Comparison of ENCODE assay signal across 24 cellular contexts in the genomic region with DNA sequence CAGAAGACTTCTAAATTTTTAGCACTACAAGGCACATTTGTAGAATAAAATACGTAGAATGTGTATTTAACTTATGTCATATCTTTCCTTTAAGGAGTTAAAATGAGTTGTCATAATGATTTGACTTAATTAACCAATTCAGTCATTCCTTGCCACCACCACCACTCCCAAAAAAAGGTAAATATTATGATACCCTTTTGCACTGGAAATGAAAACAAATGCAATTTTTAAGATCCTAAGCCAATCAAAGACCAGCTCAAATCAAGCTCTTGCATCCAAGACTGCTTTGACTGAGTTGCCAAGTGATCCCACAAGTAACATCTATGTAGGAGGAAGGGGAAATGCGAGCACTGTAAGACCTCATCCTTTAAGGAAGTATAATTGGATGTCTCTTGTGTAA.
"Had no signal": no experiment of that assay in that cellular context is flagged by ENCODE, and none has a peak within 500 bp of the region (broad histone marks: within the 10 kb centered on the region; RNA-seq: fewer than 3 reads in every experiment).

No MANE protein-coding gene starts in this region.

- H3K4me3 ChIP-seq: heart right ventricle, hepatocyte, left lung, lower lobe of right lung, neural progenitor cell, ovary, right atrium auricular region, skin epidermis, stomach, tibial nerve, uterus had no signal

- H3K27me3 ChIP-seq: hepatocyte, left lung, neural progenitor cell, ovary, right atrium auricular region, stomach, tibial nerve, uterus had no signal

- H3K9ac ChIP-seq: neural progenitor cell had no signal

- H3K9me3 ChIP-seq: left lung, lower lobe of right lung, ovary, right atrium auricular region, stomach, tibial nerve, uterus had no signal

- H3K4me2 ChIP-seq: hepatocyte, neural progenitor cell had no signal

- H3K4me1 ChIP-seq: heart right ventricle, left lung, lower lobe of right lung, right atrium auricular region, uterus had no signal

- H3K36me3 ChIP-seq: heart right ventricle, left lung, lower lobe of right lung, neural progenitor cell, ovary, right atrium auricular region, stomach, tibial nerve, uterus had no signal

- DNase-seq: heart right ventricle; islet precursor cell; left cardiac atrium; left lung; lower lobe of right lung; mesendoderm; naive B cell; natural killer cell; nephron progenitor cell; ovary; stimulated activated CD4-positive, alpha-beta T cell treated with anti-CD3 and anti-CD28 coated beads, Interleukin-12 subunit alpha, Interleukin-12 subunit beta, amount 100 ng/mL, for 4 hours; stimulated activated CD4-positive, alpha-beta T cell treated with anti-CD3 and anti-CD28 coated beads, Interleukin-15, amount 100 ng/mL, for 24 hours; stimulated activated CD4-positive, alpha-beta T cell treated with anti-CD3 and anti-CD28 coated beads, Interleukin-2, amount 100 ng/mL, for 24 hours; stimulated activated CD4-positive, alpha-beta T cell treated with anti-CD3 and anti-CD28 coated beads, Interleukin-4, amount 100 ng/mL, for 1 hour; stimulated activated naive B cell treated with anti-CD40 and anti-IgM and Interleukin-4, amounts not matched to agents 10 μg/mL and 1 μg/mL and 100 μg/mL, for 72 hours; stimulated activated naive CD8-positive, alpha-beta T cell treated with anti-CD3 and anti-CD28 coated beads, Interleukin-15, Interleukin-2, amounts not matched to agents 100 U/mL and 50 U/mL, for 24 hours; stomach; uterus had no signal

- H3K79me2 ChIP-seq: hepatocyte had no signal

- ATAC-seq: heart right ventricle; left cardiac atrium; left lung; lower lobe of right lung; natural killer cell; sciatic nerve; stimulated activated naive B cell treated with anti-CD40 and anti-IgM and Interleukin-4, amounts not matched to agents 10 μg/mL and 1 μg/mL and 100 μg/mL, for 72 hours; stimulated activated naive CD8-positive, alpha-beta T cell treated with anti-CD3 and anti-CD28 coated beads, Interleukin-15, Interleukin-2, amounts not matched to agents 100 U/mL and 50 U/mL, for 24 hours had no signal

- H3K27ac ChIP-seq: heart right ventricle, hepatocyte, left lung, lower lobe of right lung, neural progenitor cell, ovary, right atrium auricular region, skin epidermis, stomach, uterus had no signal

- H2AFZ ChIP-seq: hepatocyte, neural progenitor cell had no signal
